Comparison of ENCODE assay signal across 15 cellular contexts in genomic region chr10:86955501-86956194, GRCh38. TPM values are rescaled to one million over a fixed set of nuclear protein-coding genes. Genes with fewer than 3 reads are reported as not detected.
DNase-seq lines count a peak whose midpoint lies in the region; ATAC-seq, FAIRE-seq and TF ChIP-seq lines count a peak whose summit lies in the region.
"Had no signal": no experiment of that assay in that cellular context is flagged by ENCODE, and none has a peak within 500 bp of the region (broad histone marks: within the 10 kb centered on the region; RNA-seq: fewer than 3 reads in every experiment).

No MANE protein-coding gene starts in this region.

- no peak overlapping the region; the same call in 1 of the 2 replicates for H4K5ac ChIP-seq in IMR-90 (ENCODE audit: low read depth, low read length)

- H3K27ac ChIP-seq in IMR-90 (ENCODE audit: insufficient read depth, low read length) (no peak overlapping the region), lung (ENCODE audit: low read depth in 1 of 2, low read length in 1 of 2) (peak overlapping the region; percentile 84 to 90), substantia nigra (ENCODE audit: low read depth, low read length, poor library complexity, severe bottlenecking) (peak overlapping the region; percentile 61)

- no peak overlapping the region for H2AK5ac ChIP-seq in IMR-90 (ENCODE audit: low read depth, low read length)

- 0 out of 2 replicates have a peak overlapping the region, but pooled peaks have one; percentile 51 for H3K14ac ChIP-seq in IMR-90 (replicated peaks; ENCODE audit: low read depth, low read length)

- H3K27ac Mint-ChIP-seq in endothelial cell (ENCODE audit: unreplicated experiment): peak overlapping the region; percentile 97

- H4K20me1 ChIP-seq in IMR-90 (ENCODE audit: insufficient read depth, low read length): no peaks in the 10 kb centered on the region

- TF ChIP-seq POLR2A in IMR-90 (IDR thresholded peaks at IDR 0.05; ENCODE audit: low read depth, low read length): no peak

- POLR2A ChIA-PET in IMR-90 (lab: Charles Lee; ENCODE audit: unreplicated experiment): no interaction called here

- no peak overlapping the region for H3K4me2 ChIP-seq in IMR-90 (ENCODE audit: low read depth, low read length)

- no peak overlapping the region for H4K8ac ChIP-seq in IMR-90 (ENCODE audit: low read depth in 2 of 2, low read length in 2 of 2)

- H3K9me3 ChIP-seq in IMR-90 (ENCODE audit: control insufficient read depth, insufficient read depth, low read length): peaks cover 3% of the 10 kb centered on the region
- no peaks in the 10 kb centered on the region for H3K9me3 ChIP-seq in lung (ENCODE audit: control insufficient read depth in 2 of 2, insufficient read depth in 1 of 2, low read length in 1 of 2)

- H3K4me3 ChIP-seq in IMR-90 (ENCODE audit: insufficient read depth, low read depth, low read length) (no peak overlapping the region), lung (peak overlapping the region; percentile 7)

- H3K4ac ChIP-seq in IMR-90 (ENCODE audit: low read depth, low read length): no peak overlapping the region

- FAIRE-seq in GM19239 (lab: Jason Lieb, UNC): no peak
- FAIRE-seq: keratinocyte had no signal

- no peaks in the 10 kb centered on the region for H3K9me3 Mint-ChIP-seq in endothelial cell (ENCODE audit: unreplicated experiment)

- no CpG with 5 or more reads among the region's 16 CpGs for WGBS in IMR-90 (ENCODE audit: extremely low coverage in 2 of 2, insufficient read length in 1 of 2), 2 experiments
- WGBS in lung, 2 donors: 48 to 60% methylated on average over 16 of the region's 16 CpGs

- H3K56ac ChIP-seq in IMR-90 (ENCODE audit: extremely low read depth, insufficient read depth, low read length): no peak overlapping the region

- no peak overlapping the region for H2BK15ac ChIP-seq in IMR-90 (ENCODE audit: low read depth, low read length)

- H2BK5ac ChIP-seq in IMR-90 (ENCODE audit: low read depth, low read length, poor library complexity, severe bottlenecking): no peak overlapping the region

- no peak for TF ChIP-seq CTCF in IMR-90 (conservative IDR thresholded peaks at IDR 0.05; ENCODE audit: low read depth, low read length)
- TF ChIP-seq CTCF in endothelial cell (IDR thresholded peaks at IDR 0.05; ENCODE audit: unreplicated experiment): no peak
- no peak for TF ChIP-seq CTCF in lung (IDR thresholded peaks at IDR 0.05; ENCODE audit: control extremely low read depth, extremely low read depth)

- no peak overlapping the region; the same call in 1 of the 2 replicates for H4K91ac ChIP-seq in IMR-90 (ENCODE audit: insufficient read depth, low read depth, low read length)

- H2AFZ ChIP-seq in IMR-90 (replicated peaks; ENCODE audit: low read length, poor library complexity): peak overlapping the region; percentile 79

- BruUV-seq in IMR-90 (replicated peaks; lab: Mats Ljungman, UMichigan): no TSS peak

- H3K27me3 Mint-ChIP-seq in endothelial cell (ENCODE audit: unreplicated experiment): peaks cover 15% of the 10 kb centered on the region

- peaks cover 21% of the 10 kb centered on the region for H3K4me1 ChIP-seq in IMR-90 (ENCODE audit: control insufficient read depth, insufficient read depth, low read length)
- peaks cover 0 to 41% of the 10 kb centered on the region in 2 donors for H3K4me1 ChIP-seq in lung (ENCODE audit: control insufficient read depth in 2 of 2, insufficient read depth in 2 of 2, low read length in 2 of 2)

- CTCF ChIA-PET in IMR-90 (lab: Yijun Ruan, JAX): no interaction called here

- H3K27me3 ChIP-seq in IMR-90 (ENCODE audit: control insufficient read depth, insufficient read depth, low read length) (no peaks in the 10 kb centered on the region), lung (ENCODE audit: control insufficient read depth, insufficient read depth) (no peaks in the 10 kb centered on the region)

- no peak overlapping the region for H3K23ac ChIP-seq in IMR-90 (ENCODE audit: low read depth, low read length)

- dilution Hi-C loops in IMR-90 (cut with HindIII; ENCODE audit: low sequenced_read_pairs, unreplicated experiment): no loop called here

- intact Hi-C loops in IMR-90 (cut with micrococcal nuclease): no loop called here

- H3K4me3 Mint-ChIP-seq in endothelial cell (ENCODE audit: unreplicated experiment): peak overlapping the region; percentile 98
- H3K4me3 Mint-ChIP-seq: activated T-cell treated with anti-CD3 and anti-CD28 coated beads, Interleukin-2, amount 50 U/mL, for 4 hours had no signal

- H3K18ac ChIP-seq in IMR-90 (ENCODE audit: low read depth, low read length): no peak overlapping the region

- in situ Hi-C loops in IMR-90 (cut with MboI; ENCODE audit: low sequenced_read_pairs): no loop called here

- TF ChIP-seq RAD21 in IMR-90 (IDR thresholded peaks at IDR 0.05; ENCODE audit: low read length): no peak

- H3K79me1 ChIP-seq in IMR-90 (ENCODE audit: low read depth in 1 of 2, low read length in 2 of 2): peaks cover 0 to 11% of the 10 kb centered on the region in 2 experiments; a peak in 1 of 4 replicates

- H2BK120ac ChIP-seq in IMR-90 (ENCODE audit: low read depth, low read length): peak overlapping the region; percentile 15; the same call in 1 of the 2 replicates

- no peak for DNase-seq in IMR-90
- DNase-seq in endothelial cell (ENCODE audit: low spot score): peak; percentile 63
- no peak for DNase-seq in lung (ENCODE audit: low spot score)
- DNase-seq in substantia nigra (lab: John Stamatoyannopoulos, UW): peak in 1 of 49 donors; percentile 12
- DNase-seq in GM19239 (ENCODE audit: insufficient read length, low spot score): no peak
- DNase-seq in NK-92 treated with Interleukin-12 subunit alpha and Interleukin-12 subunit beta, amount 100 ng/mL, for 24 hours (lab: John Stamatoyannopoulos, UW): no peak
- no peak for DNase-seq in GM19240 (ENCODE audit: insufficient read length, low spot score)
- DNase-seq: activated T-cell treated with anti-CD3 and anti-CD28 coated beads, Interleukin-2, amount 50 U/mL, for 4 hours; MM.1S; NCI-H446; RPMI8226; WERI-Rb-1 had no signal

- H2BK20ac ChIP-seq in IMR-90 (ENCODE audit: low read depth, low read length): no peak overlapping the region

- H3K36me3 ChIP-seq in IMR-90 (ENCODE audit: control insufficient read depth, insufficient read depth, low read length): no peaks in the 10 kb centered on the region
- no peaks in the 10 kb centered on the region for H3K36me3 ChIP-seq in lung (ENCODE audit: control insufficient read depth in 2 of 2, insufficient read depth in 2 of 2, low read length in 2 of 2)
- H3K36me3 ChIP-seq: WERI-Rb-1 had no signal

- H2AK9ac ChIP-seq in IMR-90 (replicated peaks; ENCODE audit: low read depth, low read length, poor library complexity): peak overlapping the region; percentile 15

- H3K4me1 Mint-ChIP-seq in endothelial cell (ENCODE audit: unreplicated experiment): peaks cover 61% of the 10 kb centered on the region

- peaks cover 30% of the 10 kb centered on the region for H3K36me3 Mint-ChIP-seq in endothelial cell (ENCODE audit: low read depth, unreplicated experiment)

- no peak overlapping the region for H3K9ac ChIP-seq in IMR-90 (ENCODE audit: low read depth, low read length)

- peaks cover 10% of the 10 kb centered on the region for H3K9me1 ChIP-seq in IMR-90 (ENCODE audit: insufficient read depth, low read length)

- ATAC-seq in IMR-90 (ENCODE audit: low read depth) (no peak), lung (ENCODE audit: insufficient read depth, low FRiP score) (no peak), GM21423 (IDR thresholded peaks at IDR 0.05; ENCODE audit: unreplicated experiment) (no peak)
- ATAC-seq: activated T-cell treated with anti-CD3 and anti-CD28 coated beads, Interleukin-2, amount 50 U/mL, for 4 hours; esophagus mucosa had no signal

TF ChIP-seq in IMR-90, 13 proteins besides CTCF, POLR2A, EP300 and RAD21 (continues in another document):
- TF ChIP-seq FOS (IDR thresholded peaks at IDR 0.05; ENCODE audit: low read depth, low read length) (no peak), SMC3 (IDR thresholded peaks at IDR 0.05; ENCODE audit: low read depth, low read length) (no peak), RCOR1 (IDR thresholded peaks at IDR 0.05; ENCODE audit: insufficient replicate concordance, low read length) (no peak), MXI1 (IDR thresholded peaks at IDR 0.05; ENCODE audit: borderline replicate concordance, low read depth, low read length) (no peak), USF2 (IDR thresholded peaks at IDR 0.05; ENCODE audit: low read depth, low read length) (no peak), NFE2L2 (IDR thresholded peaks at IDR 0.05; ENCODE audit: low read depth, low read length) (no peak), BHLHE40 (IDR thresholded peaks at IDR 0.05; ENCODE audit: low read depth, low read length) (no peak), CHD1 (IDR thresholded peaks at IDR 0.05; ENCODE audit: low read depth, low read length) (no peak)

RNA-seq across cellular contexts. Expression of gene MMRN2, which starts 1.8 kb away (rescaled TPM):
- total RNA-seq in IMR-90 (2012; rRNA removed): 0.56 and 1.8 TPM in 2 replicates
- polyA plus RNA-seq in IMR-90 (2012; rRNA removed): 1.0 and 1.6 TPM in 2 replicates
- polyA plus RNA-seq in IMR-90 (2012; cell fraction: cytosol; rRNA removed): 0.40 and 0.51 TPM in 2 replicates
- polyA plus RNA-seq in IMR-90 (2012; cell fraction: nucleus; rRNA removed; ENCODE audit: low replicate concordance): 3.8 and 4.2 TPM in 2 replicates
- 563 TPM for total RNA-seq in endothelial cell (ENCODE audit: unreplicated experiment)
- total RNA-seq in lung: 10 to 100 TPM; 42.3 to 55.3 TPM
- polyA plus RNA-seq in lung: 10 to 100 TPM; 10.2 to 15.7 TPM

RNA-seq across cellular contexts. Expression of gene SNCG, which starts 2.8 kb away (rescaled TPM):
- 10.6 and 11.9 TPM in 2 replicates for total RNA-seq in IMR-90 (2012; rRNA removed)
- polyA plus RNA-seq in IMR-90 (2012; rRNA removed): 17.9 and 19.0 TPM in 2 replicates
- 19.4 and 24.5 TPM in 2 replicates for polyA plus RNA-seq in IMR-90 (2012; cell fraction: cytosol; rRNA removed)
- 12.2 and 13.8 TPM in 2 replicates for polyA plus RNA-seq in IMR-90 (2012; cell fraction: nucleus; rRNA removed; ENCODE audit: low replicate concordance)
- total RNA-seq in endothelial cell (ENCODE audit: unreplicated experiment): 52.9 TPM
- total RNA-seq in lung: 10 to 100 TPM in 1 of 2 donors, 1 to 10 TPM in 1; 2.3 to 23.0 TPM
- polyA plus RNA-seq in lung: 10 to 100 TPM in 1 of 2 donors, 1 to 10 TPM in 1; 5.5 to 32.8 TPM

RNA-seq across cellular contexts. Expression of gene ADIRF, which starts 12.6 kb away (rescaled TPM):
- 2.3 and 2.5 TPM in 2 replicates for total RNA-seq in IMR-90 (2012; rRNA removed)
- 7.2 and 12.4 TPM in 2 replicates for polyA plus RNA-seq in IMR-90 (2012; rRNA removed)
- 4.7 and 10.7 TPM in 2 replicates for polyA plus RNA-seq in IMR-90 (2012; cell fraction: cytosol; rRNA removed)
- 1.4 and 1.5 TPM in 2 replicates for polyA plus RNA-seq in IMR-90 (2012; cell fraction: nucleus; rRNA removed; ENCODE audit: low replicate concordance)
- total RNA-seq in endothelial cell (ENCODE audit: unreplicated experiment): not detected
- 100 to 1,000 TPM in 1 of 2 donors, 10 to 100 TPM in 1; 61.4 to 171 TPM for total RNA-seq in lung
- 100 to 1,000 TPM; 469 to 597 TPM for polyA plus RNA-seq in lung

Comparison
In these comparisons a context has a peak if more than half of its experiments do, and no peak if none do; other contexts are left out.
1. RNA of gene MMRN2, which starts 1.8 kb away (total RNA-seq): 563 TPM in endothelial cell (single experiment) and 42.3 to 55.3 TPM in lung; 0.56 to 1.8 TPM in IMR-90; every median in the first group is over 10 times any median in the second.
2. RNA of gene ADIRF, which starts 12.6 kb away (total RNA-seq): 61.4 to 171 TPM in lung; 2.3 to 2.5 TPM in IMR-90 and not detected in endothelial cell (single experiment); every median in the first group is over 10 times any median in the second.